25 cellular contexts compared by ENCODE assay signal in genomic region chr16:68468849-68469248, GRCh38. TPM values are rescaled to one million over a fixed set of nuclear protein-coding genes. Genes with fewer than 3 reads are reported as not detected.
DNase-seq lines count a peak whose midpoint lies in the region; ATAC-seq and TF ChIP-seq lines count a peak whose summit lies in the region.
"Had no signal": no experiment of that assay in that cellular context is flagged by ENCODE, and none has a peak within 500 bp of the region (broad histone marks: within the 10 kb centered on the region; RNA-seq: fewer than 3 reads in every experiment).

No MANE protein-coding gene starts in this region.

- H3K36me3 ChIP-seq in spleen (no peaks in the 10 kb centered on the region), esophagus muscularis mucosa (no peaks in the 10 kb centered on the region)
- H3K36me3 ChIP-seq: adrenal gland, uterus had no signal

- H3K27ac ChIP-seq in HL-60 (replicated peaks) (peak overlapping the region; percentile 79), spleen (peak overlapping the region in 6 of 8 donors; percentile 67 to 91 (median 82)), esophagus muscularis mucosa (replicated peaks in 1 of 4) (no peak overlapping the region)
- H3K27ac ChIP-seq: C4-2B had no signal

- H3K27ac Mint-ChIP-seq in T-helper 2 cell treated with Interferon-gamma antibody and Interleukin-4, amounts not matched to agents 5 μg/mL and 100 μg/mL, for 36 hours: no peak overlapping the region
- peak overlapping the region; percentile 39 for H3K27ac Mint-ChIP-seq in activated naive CD8-positive, alpha-beta T cell treated with anti-CD3 and anti-CD28 coated beads, Interleukin-2, amount 10 ng/mL, durations not matched to agents 7 days and 5 days
- H3K27ac Mint-ChIP-seq: nephron progenitor cell, progenitor cell of endocrine pancreas had no signal

- intact Hi-C loops in spleen (cut with DNase I; ENCODE audit: low total_unique reads): no loop called here
- intact Hi-C loops in esophagus muscularis mucosa (cut with DNase I): no loop called here

- peaks cover 15% of the 10 kb centered on the region for H3K27me3 Mint-ChIP-seq in T-helper 2 cell treated with Interferon-gamma antibody and Interleukin-4, amounts not matched to agents 5 μg/mL and 100 μg/mL, for 36 hours (ENCODE audit: low read depth)
- H3K27me3 Mint-ChIP-seq in activated naive CD8-positive, alpha-beta T cell treated with anti-CD3 and anti-CD28 coated beads, Interleukin-2, amount 10 ng/mL, durations not matched to agents 7 days and 5 days: peaks cover 16% of the 10 kb centered on the region
- H3K27me3 Mint-ChIP-seq: activated T-helper 17 cell treated with anti-CD3 and anti-CD28 coated beads, Interleukin-2, amount 50 U/mL, for 72 hours had no signal

- TF ChIP-seq CTCF in HL-60 (IDR thresholded peaks at IDR 0.05; ENCODE audit: insufficient read depth, low read length): no peak
- TF ChIP-seq CTCF in spleen (IDR thresholded peaks at IDR 0.05 in 8 of 11, conservative IDR thresholded peaks at IDR 0.05 in 3 of 11): no peak
- no peak for TF ChIP-seq CTCF in esophagus muscularis mucosa (IDR thresholded peaks at IDR 0.05)

- no peaks in the 10 kb centered on the region for H3K9me3 ChIP-seq in spleen
- no peaks in the 10 kb centered on the region for H3K9me3 ChIP-seq in esophagus muscularis mucosa
- H3K9me3 ChIP-seq: adrenal gland, uterus had no signal

- 57 to 79% (median 65%) methylated on average over 4 of the region's 4 CpGs for WGBS in spleen, 5 donors
- 86% methylated on average over 4 of the region's 4 CpGs for WGBS in esophagus muscularis mucosa

- POLR2A ChIA-PET in activated naive CD8-positive, alpha-beta T cell treated with anti-CD3 and anti-CD28 coated beads, Interleukin-2, amount 10 ng/mL, durations not matched to agents 7 days and 5 days (lab: Charles Lee): interaction anchor here (0.6 kb wide), 1 partner anchor 13 kb away, joined by 5 read pairs; no protein-coding TSS in a partner anchor

- no peak for DNase-seq in T-helper 2 cell treated with Interferon-gamma antibody and Interleukin-4, amounts not matched to agents 5 μg/mL and 100 μg/mL, for 36 hours (ENCODE audit: low spot score)
- DNase-seq in T-helper 2 cell: no peak
- DNase-seq in HL-60 (ENCODE audit: low read depth in 1 of 2, low spot score in 1 of 2): no peak
- no peak for DNase-seq in activated naive CD8-positive, alpha-beta T cell treated with anti-CD3 and anti-CD28 coated beads, Interleukin-2, amount 10 ng/mL, durations not matched to agents 7 days and 5 days
- no peak for DNase-seq in spleen
- DNase-seq in esophagus muscularis mucosa (ENCODE audit: extremely low spot score): no peak
- DNase-seq: activated CD8-positive, alpha-beta memory T cell treated with anti-CD3 and anti-CD28 coated beads for 24 hours; adrenal gland; dermis blood vessel endothelial cell; DMS53; IMR-90; mesenchymal stem cell; MV-4-11; NCI-H2081; NCI-H446 treated with DMSO at 0.1 percent for 48 hours; nephron progenitor cell; Right ventricle myocardium superior; stimulated activated CD4-positive, alpha-beta T cell treated with anti-CD3 and anti-CD28 coated beads, Interleukin-4, amount 100 ng/mL, for 1 hour; uterus had no signal

- H3K36me3 Mint-ChIP-seq in T-helper 2 cell treated with Interferon-gamma antibody and Interleukin-4, amounts not matched to agents 5 μg/mL and 100 μg/mL, for 36 hours (ENCODE audit: low read depth): no peaks in the 10 kb centered on the region
- no peaks in the 10 kb centered on the region for H3K36me3 Mint-ChIP-seq in activated naive CD8-positive, alpha-beta T cell treated with anti-CD3 and anti-CD28 coated beads, Interleukin-2, amount 10 ng/mL, durations not matched to agents 7 days and 5 days

- TF ChIP-seq EP300 in esophagus muscularis mucosa (IDR thresholded peaks at IDR 0.05): no peak

- no peaks in the 10 kb centered on the region for H3K9me3 Mint-ChIP-seq in T-helper 2 cell treated with Interferon-gamma antibody and Interleukin-4, amounts not matched to agents 5 μg/mL and 100 μg/mL, for 36 hours
- H3K9me3 Mint-ChIP-seq in activated naive CD8-positive, alpha-beta T cell treated with anti-CD3 and anti-CD28 coated beads, Interleukin-2, amount 10 ng/mL, durations not matched to agents 7 days and 5 days: no peaks in the 10 kb centered on the region
- H3K9me3 Mint-ChIP-seq: activated T-helper 17 cell treated with anti-CD3 and anti-CD28 coated beads, Interleukin-2, amount 50 U/mL, for 72 hours had no signal

- H3K4me3 ChIP-seq in HL-60 (replicated peaks; ENCODE audit: insufficient read depth, low read length): no peak overlapping the region
- H3K4me3 ChIP-seq in spleen: no peak overlapping the region
- H3K4me3 ChIP-seq in esophagus muscularis mucosa: no peak overlapping the region
- H3K4me3 ChIP-seq: adrenal gland, uterus had no signal

- peaks cover 24% of the 10 kb centered on the region for H3K4me1 Mint-ChIP-seq in T-helper 2 cell treated with Interferon-gamma antibody and Interleukin-4, amounts not matched to agents 5 μg/mL and 100 μg/mL, for 36 hours (ENCODE audit: low read depth)
- H3K4me1 Mint-ChIP-seq in activated naive CD8-positive, alpha-beta T cell treated with anti-CD3 and anti-CD28 coated beads, Interleukin-2, amount 10 ng/mL, durations not matched to agents 7 days and 5 days: peaks cover 39% of the 10 kb centered on the region

- TF ChIP-seq POLR2A in spleen (IDR thresholded peaks at IDR 0.05) (no peak), esophagus muscularis mucosa (IDR thresholded peaks at IDR 0.05; ENCODE audit: low read depth) (no peak)

- no peak for ATAC-seq in activated naive CD8-positive, alpha-beta T cell treated with anti-CD3 and anti-CD28 coated beads, Interleukin-2, amount 10 ng/mL, durations not matched to agents 7 days and 5 days (ENCODE audit: low read depth)
- ATAC-seq in HG03457 (IDR thresholded peaks at IDR 0.05; ENCODE audit: unreplicated experiment): no peak
- ATAC-seq in GM18867 (IDR thresholded peaks at IDR 0.05; ENCODE audit: unreplicated experiment): no peak
- ATAC-seq: activated T-helper 17 cell treated with anti-CD3 and anti-CD28 coated beads, Interleukin-2, amount 50 U/mL, for 72 hours had no signal

- H3K4me3 Mint-ChIP-seq in T-helper 2 cell treated with Interferon-gamma antibody and Interleukin-4, amounts not matched to agents 5 μg/mL and 100 μg/mL, for 36 hours: peak overlapping the region; percentile 79
- H3K4me3 Mint-ChIP-seq in activated naive CD8-positive, alpha-beta T cell treated with anti-CD3 and anti-CD28 coated beads, Interleukin-2, amount 10 ng/mL, durations not matched to agents 7 days and 5 days: peak overlapping the region; percentile 24
- H3K4me3 Mint-ChIP-seq: nephron progenitor cell had no signal

- H3K27me3 ChIP-seq in HL-60 (ENCODE audit: insufficient read depth, poor library complexity, severe bottlenecking) (no peaks in the 10 kb centered on the region), spleen (replicated peaks in 1 of 7) (no peaks in the 10 kb centered on the region), esophagus muscularis mucosa (no peaks in the 10 kb centered on the region)
- H3K27me3 ChIP-seq: adrenal gland, uterus had no signal

- H3K4me1 ChIP-seq in spleen (peaks cover 20 to 70% (median 55%) of the 10 kb centered on the region in 6 donors), esophagus muscularis mucosa (peaks cover 7 to 26% (median 14%) of the 10 kb centered on the region in 4 donors)
- H3K4me1 ChIP-seq: uterus had no signal

RNA-seq across cellular contexts. Expression of gene SMPD3, which starts 20.5 kb away (rescaled TPM):
- 10 to 100 TPM; 16.0 to 16.9 TPM for total RNA-seq in activated naive CD8-positive, alpha-beta T cell treated with anti-CD3 and anti-CD28 coated beads, Interleukin-2, amount 10 ng/mL, durations not matched to agents 7 days and 5 days
- total RNA-seq in spleen (1 to 10 TPM in 6 of 7 donors, under 1 TPM in 1; 0.66 to 6.5 (median 2.9) TPM), esophagus muscularis mucosa (under 1 TPM; 0.32 to 0.92 (median 0.54) TPM)
- 1 to 10 TPM in 2 of 3 donors, under 1 TPM in 1; 0.86 to 1.4 (median 1.3) TPM for polyA plus RNA-seq in spleen
- total RNA-seq: bronchial epithelial cell, IMR-90 had no signal
- polyA plus RNA-seq: IMR-90 had no signal

Comparison
In these comparisons a context has a peak if more than half of its experiments do, and no peak if none do; other contexts are left out.
1. H3K27ac ChIP-seq: peak in HL-60 (single experiment) and spleen (6 of 8); none in esophagus muscularis mucosa (0 of 4).